Comparison of ENCODE assay signal across 1 cellular context in the genomic region with DNA sequence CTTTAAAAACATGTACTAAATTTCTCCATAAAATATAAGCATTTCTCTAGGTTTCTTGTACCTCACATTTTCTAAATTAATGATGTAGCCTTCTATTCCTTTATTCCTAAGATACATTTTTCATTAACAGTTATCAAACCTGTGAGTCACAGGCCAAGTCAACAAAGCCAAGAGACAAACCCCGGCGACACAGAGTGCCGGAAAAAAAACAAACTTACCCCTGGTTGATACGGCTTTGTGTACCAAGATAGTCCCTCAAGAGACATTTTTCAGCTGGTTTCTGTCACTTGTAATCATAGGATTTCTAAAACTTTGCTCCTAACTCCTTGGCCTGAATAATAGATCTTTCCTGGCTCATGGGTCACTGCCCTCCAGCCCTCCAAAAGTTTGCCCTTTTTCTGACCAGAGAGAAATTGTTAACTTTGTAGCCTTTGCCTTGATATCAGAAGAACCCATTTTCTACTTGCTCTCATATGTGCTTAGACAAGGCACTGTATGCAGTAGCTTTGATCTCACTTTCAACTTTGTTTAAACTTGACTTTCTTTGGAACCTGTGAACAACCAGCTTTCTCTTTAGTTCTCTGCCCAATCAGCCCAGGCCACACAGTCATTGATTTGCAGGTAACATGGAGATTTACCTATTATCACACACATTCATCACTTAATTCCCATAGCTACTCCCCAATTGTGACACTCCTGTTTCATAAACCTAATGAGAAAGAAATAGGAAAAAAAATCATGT.
TF ChIP-seq lines count a peak whose summit lies in the region.

No MANE protein-coding gene starts in this region.

TF ChIP-seq in endothelial cell of umbilical vein, 7 proteins besides CTCF, POLR2A, EP300 and RAD21:
- TF ChIP-seq MAX (IDR thresholded peaks at IDR 0.05; ENCODE audit: insufficient read depth, insufficient read length) = no peak
- TF ChIP-seq GATA2 (IDR thresholded peaks at IDR 0.05; ENCODE audit: insufficient read depth, insufficient read length, low read depth, low read length) = no peak
- no peak for TF ChIP-seq POLR2AphosphoS5 (IDR thresholded peaks at IDR 0.05; ENCODE audit: insufficient read depth, low read depth, low read length)
- TF ChIP-seq MYC (IDR thresholded peaks at IDR 0.05; ENCODE audit: low read depth, low read length) = no peak
- TF ChIP-seq EZH2 (IDR thresholded peaks at IDR 0.05; ENCODE audit: borderline replicate concordance, low read depth, low read length, severe bottlenecking) = no peak
- no peak for TF ChIP-seq JUN (IDR thresholded peaks at IDR 0.05; ENCODE audit: borderline replicate concordance, insufficient read depth, insufficient read length, low read depth)
- TF ChIP-seq FOS (IDR thresholded peaks at IDR 0.05; ENCODE audit: borderline replicate concordance, insufficient read depth, low read length) = no peak
